Comparison of ENCODE assay signal across 8 cellular contexts in genomic region chr11:12235549-12235944, GRCh38.
DNase-seq lines count a peak whose midpoint lies in the region; ATAC-seq and TF ChIP-seq lines count a peak whose summit lies in the region.

No MANE protein-coding gene starts in this region.

- TF ChIP-seq POLR2A in erythroblast (IDR thresholded peaks at IDR 0.05; ENCODE audit: low read length) = no peak

- no peaks in the 10 kb centered on the region for H3K9me3 Mint-ChIP-seq in activated CD4-positive, alpha-beta T cell treated with anti-CD3 and anti-CD28 coated beads for 36 hours (ENCODE audit: low read depth)
- H3K9me3 Mint-ChIP-seq in stimulated activated naive CD8-positive, alpha-beta T cell treated with anti-CD3 and anti-CD28 coated beads, Interleukin-15, amount 100 ng/mL, for 72 hours = peaks cover 5 to 8% of the 10 kb centered on the region in 2 donors

- peak overlapping the region; percentile 53 for H3K4me3 Mint-ChIP-seq in activated CD4-positive, alpha-beta T cell treated with anti-CD3 and anti-CD28 coated beads for 36 hours
- H3K4me3 Mint-ChIP-seq in stimulated activated naive CD8-positive, alpha-beta T cell treated with anti-CD3 and anti-CD28 coated beads, Interleukin-15, amount 100 ng/mL, for 72 hours = peak overlapping the region; percentile 69

- peak overlapping the region; percentile 93 for H3K27ac Mint-ChIP-seq in activated CD4-positive, alpha-beta T cell treated with anti-CD3 and anti-CD28 coated beads for 36 hours
- H3K27ac Mint-ChIP-seq in stimulated activated naive CD8-positive, alpha-beta T cell treated with anti-CD3 and anti-CD28 coated beads, Interleukin-15, amount 100 ng/mL, for 72 hours = peak overlapping the region; percentile 82 to 99

- no peaks in the 10 kb centered on the region for H3K27me3 Mint-ChIP-seq in activated CD4-positive, alpha-beta T cell treated with anti-CD3 and anti-CD28 coated beads for 36 hours
- no peaks in the 10 kb centered on the region for H3K27me3 Mint-ChIP-seq in stimulated activated naive CD8-positive, alpha-beta T cell treated with anti-CD3 and anti-CD28 coated beads, Interleukin-15, amount 100 ng/mL, for 72 hours

- POLR2A ChIA-PET in activated CD4-positive, alpha-beta T cell treated with anti-CD3 and anti-CD28 coated beads for 36 hours (lab: Charles Lee) = interaction anchor here (0.9 to 1.8 kb wide), 6 partner anchors 11 to 126 kb away, joined by 3 to 30 read pairs (median 4); no protein-coding TSS in a partner anchor

- CTCF ChIA-PET in activated CD4-positive, alpha-beta T cell treated with anti-CD3 and anti-CD28 coated beads for 36 hours (lab: Charles Lee) = interaction anchor here (0.6 to 5.7 kb wide), 34 partner anchors 11 to 191 kb away, joined by 3 to 39 read pairs (median 4); no protein-coding TSS in a partner anchor

- peaks cover 34% of the 10 kb centered on the region for H3K4me1 Mint-ChIP-seq in activated CD4-positive, alpha-beta T cell treated with anti-CD3 and anti-CD28 coated beads for 36 hours
- peaks cover 28% of the 10 kb centered on the region for H3K4me1 Mint-ChIP-seq in stimulated activated naive CD8-positive, alpha-beta T cell treated with anti-CD3 and anti-CD28 coated beads, Interleukin-15, amount 100 ng/mL, for 72 hours

- peak; percentile 55 for ATAC-seq in activated CD4-positive, alpha-beta T cell treated with anti-CD3 and anti-CD28 coated beads for 36 hours
- ATAC-seq in stimulated activated naive CD8-positive, alpha-beta T cell treated with anti-CD3 and anti-CD28 coated beads, Interleukin-15, amount 100 ng/mL, for 72 hours = peak; percentile 49
- no peak for ATAC-seq in GM21423 (IDR thresholded peaks at IDR 0.05; ENCODE audit: unreplicated experiment)

- intact Hi-C loops in activated CD4-positive, alpha-beta T cell treated with anti-CD3 and anti-CD28 coated beads for 36 hours (cut with DNase I, micrococcal nuclease) = loop anchor here in 1 of 2 experiments (5.0 kb wide), 3 partner anchors 38 to 78 kb away; no protein-coding TSS in a partner anchor

- DNase-seq in activated CD4-positive, alpha-beta T cell treated with anti-CD3 and anti-CD28 coated beads for 36 hours = peak; percentile 57
- DNase-seq in activated CD4-positive, alpha-beta T cell treated with anti-CD3 and anti-CD28 coated beads for 4 hours = no peak
- DNase-seq in OCI-M1 (lab: John Stamatoyannopoulos, UW) = peak; percentile 21
- peak; percentile 21 to 23 for DNase-seq in erythroblast (lab: John Stamatoyannopoulos, UW)
- DNase-seq in stimulated activated naive CD8-positive, alpha-beta T cell treated with anti-CD3 and anti-CD28 coated beads, Interleukin-15, amount 100 ng/mL, for 72 hours = no peak
- DNase-seq in NCI-H1930 (lab: John Stamatoyannopoulos, UW) = no peak
- DNase-seq in NCI-H187 treated with DMSO at 0.1 percent for 48 hours (lab: John Stamatoyannopoulos, UW) = no peak

- H3K36me3 Mint-ChIP-seq in activated CD4-positive, alpha-beta T cell treated with anti-CD3 and anti-CD28 coated beads for 36 hours (ENCODE audit: low read depth) = peaks cover 55% of the 10 kb centered on the region

Comparison
In these comparisons a context has a peak if more than half of its experiments do, and no peak if none do; other contexts are left out.
1. DNase-seq: peak in activated CD4-positive, alpha-beta T cell treated with anti-CD3 and anti-CD28 coated beads for 36 hours (single experiment), OCI-M1 (single experiment) and erythroblast (2 of 2); none in activated CD4-positive, alpha-beta T cell treated with anti-CD3 and anti-CD28 coated beads for 4 hours (0 of 2), stimulated activated naive CD8-positive, alpha-beta T cell treated with anti-CD3 and anti-CD28 coated beads, Interleukin-15, amount 100 ng/mL, for 72 hours (0 of 2), NCI-H1930 (0 of 2) and NCI-H187 treated with DMSO at 0.1 percent for 48 hours (single experiment).